13 cellular contexts compared by ENCODE assay signal in the genomic region with DNA sequence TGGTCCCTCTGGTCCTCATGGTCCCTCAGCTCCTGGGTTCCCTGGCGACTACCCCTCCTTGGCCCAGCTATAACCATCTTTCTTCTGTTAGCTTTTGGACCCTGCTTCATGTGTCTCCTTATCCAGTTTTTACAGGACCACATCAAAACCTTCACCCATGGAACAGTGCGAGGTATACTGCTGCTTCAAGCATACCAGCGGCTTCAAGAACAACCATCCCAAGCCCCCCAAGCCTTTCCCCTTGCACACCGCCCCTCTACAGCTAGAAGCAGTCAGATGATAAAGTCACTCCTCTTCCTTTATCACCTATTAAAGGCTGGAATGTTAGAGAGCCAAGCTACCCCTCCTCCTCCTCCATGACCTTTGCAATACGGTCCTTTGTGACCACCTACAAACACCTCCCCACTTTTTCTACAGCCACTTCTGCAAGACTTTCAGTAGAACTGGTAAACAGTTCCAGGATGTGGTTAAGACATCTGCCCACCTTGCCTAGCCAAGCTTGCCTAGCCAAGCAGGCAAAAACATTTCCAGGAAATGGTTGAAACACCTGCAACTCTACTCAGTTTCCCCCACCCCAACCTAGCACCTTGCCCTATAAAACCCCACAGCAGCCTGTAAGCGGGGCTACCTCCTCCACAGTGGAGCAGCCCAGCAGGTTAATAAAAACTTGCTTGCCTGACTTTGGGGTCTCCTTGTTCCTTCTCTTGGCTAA.
A peak's percentile ranks its signal among the peaks of the same experiment; 100 is the strongest.
DNase-seq lines count a peak whose midpoint lies in the region; ATAC-seq and TF ChIP-seq lines count a peak whose summit lies in the region.
"Had no signal": no experiment of that assay in that cellular context is flagged by ENCODE, and none has a peak within 500 bp of the region (broad histone marks: within the 10 kb centered on the region; RNA-seq: fewer than 3 reads in every experiment).

No MANE protein-coding gene starts in this region.

- H2BK120ac ChIP-seq in mesendoderm (ENCODE audit: low read depth, low read length) = no peak overlapping the region

- H3K18ac ChIP-seq in mesendoderm (ENCODE audit: low read length) = no peak overlapping the region

- CTCF ChIA-PET in activated CD4-positive, alpha-beta T cell treated with anti-CD3 and anti-CD28 coated beads for 36 hours (lab: Charles Lee) = no interaction called here

- H3K9me3 ChIP-seq in MM.1S (replicated peaks; ENCODE audit: insufficient read depth, low read length) = no peaks in the 10 kb centered on the region
- H3K9me3 ChIP-seq: upper lobe of left lung had no signal

- H3K27ac Mint-ChIP-seq in activated CD4-positive, alpha-beta T cell treated with anti-CD3 and anti-CD28 coated beads for 36 hours = no peak overlapping the region
- H3K27ac Mint-ChIP-seq in memory B cell = peak overlapping the region; percentile 76

- no peaks in the 10 kb centered on the region for H3K27me3 Mint-ChIP-seq in activated CD4-positive, alpha-beta T cell treated with anti-CD3 and anti-CD28 coated beads for 36 hours
- no peaks in the 10 kb centered on the region for H3K27me3 Mint-ChIP-seq in memory B cell

- no peaks in the 10 kb centered on the region for H4K20me1 ChIP-seq in MM.1S (ENCODE audit: insufficient read depth, low read length)

- WGBS in mesendoderm (ENCODE audit: extremely low coverage, insufficient coverage, low lambda C conversion rate) = no CpG with 5 or more reads among the region's 6 CpGs

- H3K23ac ChIP-seq in mesendoderm (ENCODE audit: low read length) = no peak overlapping the region

- intact Hi-C loops in activated CD4-positive, alpha-beta T cell treated with anti-CD3 and anti-CD28 coated beads for 36 hours (cut with DNase I, micrococcal nuclease) = no loop called here

- H3K9me2 ChIP-seq in MM.1S (replicated peaks; ENCODE audit: insufficient read depth, low read length) = no peaks in the 10 kb centered on the region

- H3K4me1 Mint-ChIP-seq in activated CD4-positive, alpha-beta T cell treated with anti-CD3 and anti-CD28 coated beads for 36 hours = peaks cover 13% of the 10 kb centered on the region
- peaks cover 8% of the 10 kb centered on the region for H3K4me1 Mint-ChIP-seq in memory B cell

- no peak overlapping the region for H3K56ac ChIP-seq in mesendoderm (ENCODE audit: low read length)

- no peaks in the 10 kb centered on the region for H3K79me2 ChIP-seq in MM.1S (ENCODE audit: low read length)
- no peaks in the 10 kb centered on the region for H3K79me2 ChIP-seq in mesendoderm (ENCODE audit: control insufficient read depth, insufficient read depth, low read length)

- H3K4me3 Mint-ChIP-seq in activated CD4-positive, alpha-beta T cell treated with anti-CD3 and anti-CD28 coated beads for 36 hours = no peak overlapping the region
- H3K4me3 Mint-ChIP-seq in memory B cell = peak overlapping the region; percentile 51

- H3K27me3 ChIP-seq in MM.1S (replicated peaks; ENCODE audit: insufficient read depth, low read length) = no peaks in the 10 kb centered on the region
- no peaks in the 10 kb centered on the region for H3K27me3 ChIP-seq in mesendoderm (ENCODE audit: insufficient read depth, low read length, poor library complexity)
- H3K27me3 ChIP-seq: upper lobe of left lung had no signal

- H3K27ac ChIP-seq in MM.1S (ENCODE audit: low read length) (peak overlapping the region; percentile 48; the same call in 1 of the 2 replicates), mesendoderm (ENCODE audit: low read depth, low read length) (no peak overlapping the region)
- H3K27ac ChIP-seq: upper lobe of left lung had no signal

- H4K8ac ChIP-seq in mesendoderm (ENCODE audit: low read depth, low read length) = no peak overlapping the region

- H3K79me1 ChIP-seq in mesendoderm (ENCODE audit: low read length) = no peaks in the 10 kb centered on the region

- H3K36me3 ChIP-seq in MM.1S (replicated peaks; ENCODE audit: insufficient read depth, low read length) = no peaks in the 10 kb centered on the region
- no peaks in the 10 kb centered on the region for H3K36me3 ChIP-seq in mesendoderm (ENCODE audit: control insufficient read depth, insufficient read depth, low read length)
- H3K36me3 ChIP-seq: upper lobe of left lung had no signal

- no peak overlapping the region for H2BK15ac ChIP-seq in mesendoderm (replicated peaks; ENCODE audit: low read depth)

- H3K4me3 ChIP-seq in MM.1S (ENCODE audit: low read length) = no peak overlapping the region
- H3K4me3 ChIP-seq in mesendoderm (ENCODE audit: low read length) = no peak overlapping the region
- H3K4me3 ChIP-seq: upper lobe of left lung had no signal

- peaks cover 18% of the 10 kb centered on the region for H3K36me3 Mint-ChIP-seq in activated CD4-positive, alpha-beta T cell treated with anti-CD3 and anti-CD28 coated beads for 36 hours (ENCODE audit: low read depth)
- peaks cover 12% of the 10 kb centered on the region for H3K36me3 Mint-ChIP-seq in memory B cell

- POLR2A ChIA-PET in activated CD4-positive, alpha-beta T cell treated with anti-CD3 and anti-CD28 coated beads for 36 hours (lab: Charles Lee) = no interaction called here

- peak; percentile 47 for ATAC-seq in activated CD4-positive, alpha-beta T cell treated with anti-CD3 and anti-CD28 coated beads for 36 hours
- peak; percentile 65 for ATAC-seq in GM19395 (IDR thresholded peaks at IDR 0.05; ENCODE audit: unreplicated experiment)
- peak; percentile 21 for ATAC-seq in memory B cell (ENCODE audit: low read depth)
- no peak for ATAC-seq in HG03045 (IDR thresholded peaks at IDR 0.05; ENCODE audit: unreplicated experiment)

- H2AFZ ChIP-seq in MM.1S (ENCODE audit: low read length) = no peak overlapping the region

- no peak overlapping the region for H2BK5ac ChIP-seq in mesendoderm (ENCODE audit: low read length)

- H2AK5ac ChIP-seq in mesendoderm (ENCODE audit: low read length) = no peak overlapping the region

- peak; percentile 12 for DNase-seq in activated CD4-positive, alpha-beta T cell treated with anti-CD3 and anti-CD28 coated beads for 36 hours
- DNase-seq in activated CD4-positive, alpha-beta T cell treated with anti-CD3 and anti-CD28 coated beads, Interleukin-2, amount 50 U/mL, for 1 hour = no peak
- peak; percentile 74 for DNase-seq in MM.1S
- no peak for DNase-seq in memory B cell (ENCODE audit: low spot score in 2 of 2)
- no peak for DNase-seq in NCI-H1930 (lab: John Stamatoyannopoulos, UW)
- DNase-seq in mesendoderm = no peak
- DNase-seq: 8988T, erythroblast, hypothalamus, NCI-H510A, upper lobe of left lung had no signal

- H3K4me1 ChIP-seq in MM.1S (ENCODE audit: low read length) (peaks cover 19% of the 10 kb centered on the region), mesendoderm (ENCODE audit: control insufficient read depth, low read depth, low read length) (no peaks in the 10 kb centered on the region)
- H3K4me1 ChIP-seq: upper lobe of left lung had no signal

- no peak overlapping the region for H3K4ac ChIP-seq in mesendoderm (ENCODE audit: low read depth, low read length)

- H3F3A ChIP-seq in MM.1S (ENCODE audit: insufficient read depth, low read length) = 0 out of 2 replicates have a peak, but pooled peaks cover 4% of the 10 kb centered on the region

- no peak overlapping the region for H4K5ac ChIP-seq in mesendoderm (ENCODE audit: low read length)

- TF ChIP-seq CTCF in MM.1S (IDR thresholded peaks at IDR 0.05; ENCODE audit: low read length) = no peak

- H3K9me3 Mint-ChIP-seq in activated CD4-positive, alpha-beta T cell treated with anti-CD3 and anti-CD28 coated beads for 36 hours (ENCODE audit: low read depth) = peaks cover 20% of the 10 kb centered on the region
- peaks cover 7% of the 10 kb centered on the region for H3K9me3 Mint-ChIP-seq in memory B cell

- H3K4me2 ChIP-seq in MM.1S (ENCODE audit: low read depth, low read length) = peak overlapping the region; percentile 20; the same call in 1 of the 2 replicates
- H3K4me2 ChIP-seq in mesendoderm (ENCODE audit: low read length) = no peak overlapping the region

- no peak overlapping the region for H3K9ac ChIP-seq in MM.1S (ENCODE audit: low read length)
- H3K9ac ChIP-seq in mesendoderm (ENCODE audit: low read length) = no peak overlapping the region

Comparison
In these comparisons a context has a peak if more than half of its experiments do, and no peak if none do; other contexts are left out.
1. DNase-seq: peak in activated CD4-positive, alpha-beta T cell treated with anti-CD3 and anti-CD28 coated beads for 36 hours (single experiment) and MM.1S (single experiment); none in activated CD4-positive, alpha-beta T cell treated with anti-CD3 and anti-CD28 coated beads, Interleukin-2, amount 50 U/mL, for 1 hour (single experiment), memory B cell (0 of 2), NCI-H1930 (0 of 2) and mesendoderm (single experiment).